In genomic region chr9:100112677-100113336, GRCh38 we compare ENCODE assay signal across 1 cellular context.
TF ChIP-seq lines count a peak whose summit lies in the region.

No MANE protein-coding gene starts in this region.

TF ChIP-seq in GM12878, 131 proteins besides CTCF, POLR2A, EP300 and RAD21:
- peak; percentile 71 for TF ChIP-seq ZBTB40 (IDR thresholded peaks at IDR 0.05; ENCODE audit: borderline replicate concordance)
- no peak for TF ChIP-seq ZNF217 (IDR thresholded peaks at IDR 0.05)
